13 cellular contexts compared by ENCODE assay signal in the genomic region with DNA sequence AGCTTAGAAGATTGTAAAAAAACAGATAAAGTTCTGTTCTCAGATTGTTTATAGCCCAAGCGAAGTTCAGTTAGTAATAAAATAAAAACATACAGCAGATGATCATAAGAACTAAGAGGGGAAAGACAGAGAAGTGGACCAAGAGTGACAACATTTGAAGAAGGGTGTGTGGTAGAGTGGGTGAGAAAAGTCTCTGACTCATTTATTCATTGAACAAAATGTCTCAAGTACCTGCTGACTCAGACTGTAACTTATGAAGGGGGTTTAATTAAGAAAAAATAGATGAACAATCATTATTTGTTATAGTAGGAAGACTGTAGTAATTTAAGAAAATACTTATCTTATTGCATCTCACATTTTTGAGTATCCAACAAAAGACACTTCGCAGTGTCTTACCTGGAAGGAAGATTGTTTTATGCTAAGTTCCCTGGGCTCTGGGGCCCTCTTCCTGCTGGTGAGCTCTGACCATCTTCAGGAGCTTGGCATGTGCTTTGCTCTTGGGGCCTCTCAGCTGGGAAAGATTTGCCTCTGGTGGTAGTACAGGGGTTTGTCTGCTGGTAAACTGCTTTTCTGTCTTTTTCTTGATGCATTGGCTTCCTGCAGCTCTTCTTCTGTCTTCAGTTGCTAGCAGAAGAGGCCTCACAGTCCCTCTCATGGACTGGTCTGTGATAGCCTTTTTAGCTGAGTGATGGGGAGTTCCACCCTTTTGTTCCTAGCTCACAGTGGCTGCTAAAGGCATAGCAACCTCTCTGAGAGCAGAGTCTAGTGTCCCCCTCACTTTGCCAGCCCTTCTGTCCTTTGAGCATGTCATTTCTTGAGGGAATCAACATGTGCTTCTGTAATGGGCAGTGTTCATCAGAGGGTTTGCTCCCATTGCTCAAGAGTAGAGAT. TPM values are rescaled to one million over a fixed set of nuclear protein-coding genes. Genes with fewer than 3 reads are reported as not detected.
DNase-seq lines count a peak whose midpoint lies in the region; ATAC-seq and TF ChIP-seq lines count a peak whose summit lies in the region.
"Had no signal": no experiment of that assay in that cellular context is flagged by ENCODE, and none has a peak within 500 bp of the region (broad histone marks: within the 10 kb centered on the region; RNA-seq: fewer than 3 reads in every experiment).

No MANE protein-coding gene starts in this region.

- CTCF ChIA-PET in activated naive CD4-positive, alpha-beta T cell treated with anti-CD3 and anti-CD28 coated beads, Interleukin-2, amount 10 ng/mL, durations not matched to agents 7 days and 5 days (lab: Charles Lee): no interaction called here
- CTCF ChIA-PET in activated naive CD4-positive, alpha-beta T cell treated with anti-CD3 and anti-CD28 coated beads for 36 hours (lab: Charles Lee): interaction anchor here (0.9 kb wide), 1 partner anchor 117 kb away, joined by 3 read pairs; no protein-coding TSS in a partner anchor

- H3K4me1 ChIP-seq in endodermal cell (ENCODE audit: control insufficient read depth, insufficient read depth, low read length) (peaks cover 9% of the 10 kb centered on the region), thoracic aorta (ENCODE audit: control insufficient read depth in 1 of 2, low read depth in 2 of 2) (peaks cover 9 to 32% of the 10 kb centered on the region in 2 donors)

- H3K36me3 ChIP-seq in endodermal cell (ENCODE audit: control insufficient read depth, insufficient read depth, low read length) (no peaks in the 10 kb centered on the region), thoracic aorta (no peaks in the 10 kb centered on the region)
- H3K36me3 ChIP-seq: BLaER1, heart right ventricle, neutrophil had no signal

- peak overlapping the region; percentile 58 for H3K27ac Mint-ChIP-seq in activated naive CD4-positive, alpha-beta T cell treated with anti-CD3 and anti-CD28 coated beads, Interleukin-2, amount 10 ng/mL, durations not matched to agents 7 days and 5 days
- H3K27ac Mint-ChIP-seq in activated naive CD4-positive, alpha-beta T cell treated with anti-CD3 and anti-CD28 coated beads for 36 hours: no peak overlapping the region
- H3K27ac Mint-ChIP-seq in endodermal cell: no peak overlapping the region

- H3K4me3 ChIP-seq in endodermal cell (ENCODE audit: low read length) (no peak overlapping the region), thoracic aorta (no peak overlapping the region)
- H3K4me3 ChIP-seq: BLaER1, heart right ventricle had no signal

- H3K4me3 Mint-ChIP-seq in activated naive CD4-positive, alpha-beta T cell treated with anti-CD3 and anti-CD28 coated beads, Interleukin-2, amount 10 ng/mL, durations not matched to agents 7 days and 5 days: no peak overlapping the region
- H3K4me3 Mint-ChIP-seq in activated naive CD4-positive, alpha-beta T cell treated with anti-CD3 and anti-CD28 coated beads for 36 hours: no peak overlapping the region
- no peak overlapping the region for H3K4me3 Mint-ChIP-seq in endodermal cell

- TF ChIP-seq CTCF in endodermal cell (conservative IDR thresholded peaks at IDR 0.05) (peak; percentile 36), thoracic aorta (IDR thresholded peaks at IDR 0.05) (no peak)

- H3K9me3 ChIP-seq in endodermal cell (ENCODE audit: control insufficient read depth, low read length) (no peaks in the 10 kb centered on the region), thoracic aorta (no peaks in the 10 kb centered on the region)
- H3K9me3 ChIP-seq: BLaER1, heart right ventricle, neutrophil had no signal

- peak overlapping the region; percentile 9 for H3K27ac ChIP-seq in endodermal cell (ENCODE audit: low read depth, low read length)
- peak overlapping the region; percentile 39 to 44 for H3K27ac ChIP-seq in thoracic aorta
- H3K27ac ChIP-seq: BLaER1, neutrophil had no signal

- WGBS in endodermal cell (ENCODE audit: insufficient coverage in 1 of 2, insufficient read length in 1 of 2), 2 experiments: 95 to 100% methylated on average over 1 to 2 of the region's 2 CpGs

- H3K36me3 Mint-ChIP-seq in activated naive CD4-positive, alpha-beta T cell treated with anti-CD3 and anti-CD28 coated beads, Interleukin-2, amount 10 ng/mL, durations not matched to agents 7 days and 5 days: no peaks in the 10 kb centered on the region
- no peaks in the 10 kb centered on the region for H3K36me3 Mint-ChIP-seq in activated naive CD4-positive, alpha-beta T cell treated with anti-CD3 and anti-CD28 coated beads for 36 hours (ENCODE audit: low read depth)
- H3K36me3 Mint-ChIP-seq in endodermal cell (ENCODE audit: low read depth): no peaks in the 10 kb centered on the region

- no peaks in the 10 kb centered on the region for H3K27me3 Mint-ChIP-seq in activated naive CD4-positive, alpha-beta T cell treated with anti-CD3 and anti-CD28 coated beads, Interleukin-2, amount 10 ng/mL, durations not matched to agents 7 days and 5 days
- peaks cover 4% of the 10 kb centered on the region for H3K27me3 Mint-ChIP-seq in activated naive CD4-positive, alpha-beta T cell treated with anti-CD3 and anti-CD28 coated beads for 36 hours (ENCODE audit: low read depth)
- no peaks in the 10 kb centered on the region for H3K27me3 Mint-ChIP-seq in endodermal cell (ENCODE audit: insufficient read depth)

- H3K9me3 Mint-ChIP-seq in activated naive CD4-positive, alpha-beta T cell treated with anti-CD3 and anti-CD28 coated beads, Interleukin-2, amount 10 ng/mL, durations not matched to agents 7 days and 5 days: no peaks in the 10 kb centered on the region
- H3K9me3 Mint-ChIP-seq in activated naive CD4-positive, alpha-beta T cell treated with anti-CD3 and anti-CD28 coated beads for 36 hours: no peaks in the 10 kb centered on the region
- no peaks in the 10 kb centered on the region for H3K9me3 Mint-ChIP-seq in endodermal cell

- DNase-seq in activated naive CD4-positive, alpha-beta T cell treated with anti-CD3 and anti-CD28 coated beads, Interleukin-2, amount 10 ng/mL, durations not matched to agents 7 days and 5 days: no peak
- no peak for DNase-seq in activated naive CD4-positive, alpha-beta T cell treated with anti-CD3 and anti-CD28 coated beads for 36 hours
- DNase-seq in endodermal cell (no peak), thoracic aorta (ENCODE audit: low spot score) (no peak), HT-29 (ENCODE audit: low spot score) (no peak), NCI-H1436 treated with DMSO at 0.1 percent for 48 hours (lab: John Stamatoyannopoulos, UW) (no peak)
- DNase-seq: heart right ventricle, NCI-H510A, T-helper 9 cell had no signal

- peaks cover 5% of the 10 kb centered on the region for H3K27me3 ChIP-seq in endodermal cell (ENCODE audit: control insufficient read depth, insufficient read depth, low read length, poor library complexity, severe bottlenecking)
- no peaks in the 10 kb centered on the region for H3K27me3 ChIP-seq in thoracic aorta (replicated peaks; ENCODE audit: insufficient read depth)
- H3K27me3 ChIP-seq: BLaER1, heart right ventricle had no signal

- H3K4me1 Mint-ChIP-seq in activated naive CD4-positive, alpha-beta T cell treated with anti-CD3 and anti-CD28 coated beads, Interleukin-2, amount 10 ng/mL, durations not matched to agents 7 days and 5 days: peaks cover 6% of the 10 kb centered on the region
- H3K4me1 Mint-ChIP-seq in activated naive CD4-positive, alpha-beta T cell treated with anti-CD3 and anti-CD28 coated beads for 36 hours (ENCODE audit: low read depth): peaks cover 25% of the 10 kb centered on the region
- H3K4me1 Mint-ChIP-seq in endodermal cell: peaks cover 32% of the 10 kb centered on the region

- intact Hi-C loops in activated naive CD4-positive, alpha-beta T cell treated with anti-CD3 and anti-CD28 coated beads for 36 hours (cut with micrococcal nuclease): loop anchor here (2.0 kb wide), 1 partner anchor 51 kb away; no protein-coding TSS in a partner anchor

- no peak overlapping the region for H3K9ac ChIP-seq in endodermal cell (ENCODE audit: extremely low read depth, low read length, poor library complexity, severe bottlenecking)
- H3K9ac ChIP-seq: BLaER1 had no signal

- ATAC-seq in HG03432 (IDR thresholded peaks at IDR 0.05; ENCODE audit: unreplicated experiment) (peak; percentile 68), thoracic aorta (ENCODE audit: insufficient number of reproducible peaks, low FRiP score, low read depth) (no peak), GM21447 (IDR thresholded peaks at IDR 0.05; ENCODE audit: unreplicated experiment) (no peak)

RNA-seq across cellular contexts. Expression of a gene that starts 44.1 kb away (rescaled TPM):
- total RNA-seq in activated naive CD4-positive, alpha-beta T cell treated with anti-CD3 and anti-CD28 coated beads for 36 hours: under 1 TPM in 1 of 2 experiments, not detected in 1; 0.17 TPM
- total RNA-seq in endodermal cell (1 to 10 TPM; 1.5 to 8.0 TPM), thoracic aorta (1 to 10 TPM; 2.8 to 6.1 TPM)
- polyA plus RNA-seq in endodermal cell (2013, experiment 1 of 2): 78.0 TPM
- polyA plus RNA-seq in endodermal cell (2013, experiment 2 of 2): 84.6 TPM
- total RNA-seq in HT-29 (2014; rRNA removed; shearing (Covaris generic)): not detected in 2 replicates
